Comparison of ENCODE assay signal across 2 cellular contexts in genomic region chr11:61370349-61371005, GRCh38.
TF ChIP-seq lines count a peak whose summit lies in the region.

No MANE protein-coding gene starts in this region.

TF ChIP-seq in IMR-90, 13 proteins besides CTCF, POLR2A, EP300 and RAD21:
- TF ChIP-seq RFX5 (IDR thresholded peaks at IDR 0.05; ENCODE audit: low read depth, low read length) = no peak
- no peak for TF ChIP-seq RCOR1 (IDR thresholded peaks at IDR 0.05; ENCODE audit: insufficient replicate concordance, low read length)
- TF ChIP-seq, protein P1, sequence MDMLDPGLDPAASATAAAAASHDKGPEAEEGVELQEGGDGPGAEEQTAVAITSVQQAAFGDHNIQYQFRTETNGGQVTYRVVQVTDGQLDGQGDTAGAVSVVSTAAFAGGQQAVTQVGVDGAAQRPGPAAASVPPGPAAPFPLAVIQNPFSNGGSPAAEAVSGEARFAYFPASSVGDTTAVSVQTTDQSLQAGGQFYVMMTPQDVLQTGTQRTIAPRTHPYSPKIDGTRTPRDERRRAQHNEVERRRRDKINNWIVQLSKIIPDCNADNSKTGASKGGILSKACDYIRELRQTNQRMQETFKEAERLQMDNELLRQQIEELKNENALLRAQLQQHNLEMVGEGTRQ (IDR thresholded peaks at IDR 0.05; ENCODE audit: low read depth, low read length) = no peak
- TF ChIP-seq SMC3 (IDR thresholded peaks at IDR 0.05; ENCODE audit: low read depth, low read length) = no peak
- TF ChIP-seq ELK1 (IDR thresholded peaks at IDR 0.05; ENCODE audit: borderline replicate concordance, low read depth, low read length) = no peak
- no peak for TF ChIP-seq FOS (IDR thresholded peaks at IDR 0.05; ENCODE audit: low read depth, low read length)
- no peak for TF ChIP-seq CEBPB (IDR thresholded peaks at IDR 0.05; ENCODE audit: low read depth, low read length)
- TF ChIP-seq CHD1 (IDR thresholded peaks at IDR 0.05; ENCODE audit: low read depth, low read length) = no peak
- TF ChIP-seq MXI1 (IDR thresholded peaks at IDR 0.05; ENCODE audit: borderline replicate concordance, low read depth, low read length) = no peak
- TF ChIP-seq MAZ (IDR thresholded peaks at IDR 0.05; ENCODE audit: borderline replicate concordance, low read depth, low read length) = no peak
- no peak for TF ChIP-seq BHLHE40 (IDR thresholded peaks at IDR 0.05; ENCODE audit: low read depth, low read length)
- no peak for TF ChIP-seq NFE2L2 (IDR thresholded peaks at IDR 0.05; ENCODE audit: low read depth, low read length)
- no peak for TF ChIP-seq MAFK (IDR thresholded peaks at IDR 0.05; ENCODE audit: low read depth, low read length)
TF ChIP-seq in IMR-90: peak in this region for 0.

TF ChIP-seq in GM12891, 5 proteins besides CTCF, POLR2A, EP300 and RAD21:
- TF ChIP-seq TAF1 (IDR thresholded peaks at IDR 0.05; ENCODE audit: low read depth, low read length) (no peak), POLR2AphosphoS5 (IDR thresholded peaks at IDR 0.05; ENCODE audit: low read depth, low read length) (no peak), POU2F2 (IDR thresholded peaks at IDR 0.05; ENCODE audit: low read depth, low read length) (no peak), PAX5 (IDR thresholded peaks at IDR 0.05; ENCODE audit: insufficient read depth, low read length, severe bottlenecking) (no peak), SPI1 (IDR thresholded peaks at IDR 0.05; ENCODE audit: low read depth, low read length) (no peak)
